ENCODE assay signal across 9 cellular contexts in genomic region chr7:75485355-75485978, GRCh38. TPM values are rescaled to one million over a fixed set of nuclear protein-coding genes. Genes with fewer than 3 reads are reported as not detected.
A peak's percentile ranks its signal among the peaks of the same experiment; 100 is the strongest.
DNase-seq lines count a peak whose midpoint lies in the region; ATAC-seq, FAIRE-seq and TF ChIP-seq lines count a peak whose summit lies in the region.
"Not testable (repeated sequence)": the region's sequence is repeated elsewhere in the genome, so short reads cannot be mapped to it uniquely, and the experiment has no call there.
"Had no signal": no experiment of that assay in that cellular context is flagged by ENCODE, and none has a peak within 500 bp of the region (broad histone marks: within the 10 kb centered on the region; RNA-seq: fewer than 3 reads in every experiment).

No MANE protein-coding gene starts in this region.

- POLR2A ChIA-PET in A549 (lab: Yijun Ruan, JAX): not testable (repeated sequence)

- H3K27ac ChIP-seq in A549: peak overlapping the region; percentile 77 to 88
- not testable (repeated sequence) for H3K27ac ChIP-seq in MM.1S (ENCODE audit: low read length); mesodermal cell (ENCODE audit: low read depth, low read length, severe bottlenecking)
- peak overlapping the region; percentile 66 for H3K27ac ChIP-seq in foreskin keratinocyte
- H3K27ac ChIP-seq in skeletal muscle tissue (ENCODE audit: low read depth, low read length): peak overlapping the region; percentile 89

- H3K9me3 ChIP-seq in A549; MM.1S (replicated peaks; ENCODE audit: insufficient read depth, low read length); mesodermal cell (ENCODE audit: control insufficient read depth, low read length); skeletal muscle tissue (ENCODE audit: control insufficient read depth in 3 of 3, low read length in 3 of 3): not testable (repeated sequence)

- not testable (repeated sequence) for H4K20me1 ChIP-seq in MM.1S (ENCODE audit: insufficient read depth, low read length)

- not testable (repeated sequence) for H3K9me2 ChIP-seq in MM.1S (replicated peaks; ENCODE audit: insufficient read depth, low read length)

- H3K4me3 ChIP-seq in A549 (peak overlapping the region; percentile 58), MM.1S (ENCODE audit: low read length) (peak overlapping the region; percentile 91), mesodermal cell (ENCODE audit: extremely low read depth, insufficient read depth, low read length, poor library complexity, severe bottlenecking) (peak overlapping the region; percentile 63), skeletal muscle tissue (ENCODE audit: low read length in 3 of 3) (peak overlapping the region; percentile 73 to 80 (median 78))

- not testable (repeated sequence) for H3K27me3 Mint-ChIP-seq in brain

- not testable (repeated sequence) for TF ChIP-seq RAD21 in A549 (conservative IDR thresholded peaks at IDR 0.05 in 1 of 2, IDR thresholded peaks at IDR 0.05 in 1 of 2)

- not testable (repeated sequence) for H3K9me3 Mint-ChIP-seq in brain

- not testable (repeated sequence) for TF ChIP-seq EP300 in A549 (IDR thresholded peaks at IDR 0.05)

- not testable (repeated sequence) for DNase-seq in A549 (ENCODE audit: low read depth in 1 of 2, low spot score in 1 of 2); foreskin keratinocyte
- peak; percentile 5 for DNase-seq in MM.1S
- peak; percentile 6 for DNase-seq in activated CD4-positive, alpha-beta T cell treated with anti-CD3 and anti-CD28 coated beads for 48 hours

- H3K4me2 ChIP-seq in A549: peak overlapping the region; percentile 88
- H3K4me2 ChIP-seq in MM.1S (ENCODE audit: low read depth, low read length): peak overlapping the region; percentile 52; the same call in 1 of the 2 replicates

- not testable (repeated sequence) for H3K36me3 ChIP-seq in MM.1S (replicated peaks; ENCODE audit: insufficient read depth, low read length); mesodermal cell (ENCODE audit: control insufficient read depth, insufficient read depth, low read length); skeletal muscle tissue (ENCODE audit: control insufficient read depth in 3 of 3, insufficient read depth in 3 of 3, low read length in 3 of 3)

- peak overlapping the region; percentile 91 to 96 (median 94) for H3K27ac Mint-ChIP-seq in brain

- H3K9ac ChIP-seq in MM.1S (ENCODE audit: low read length): peak overlapping the region; percentile 79; the same call in 1 of the 2 replicates
- H3K9ac ChIP-seq in skeletal muscle tissue (ENCODE audit: low read depth in 1 of 3, low read length in 3 of 3): peak overlapping the region; percentile 72 to 90 (median 83)

- TF ChIP-seq CTCF in A549 (IDR thresholded peaks at IDR 0.05); MM.1S (IDR thresholded peaks at IDR 0.05; ENCODE audit: low read length); brain (conservative IDR thresholded peaks at IDR 0.05); foreskin keratinocyte (conservative IDR thresholded peaks at IDR 0.05): not testable (repeated sequence)

- not testable (repeated sequence) for FAIRE-seq in A549 (lab: Jason Lieb, UNC)

- not testable (repeated sequence) for H3K27me3 ChIP-seq in MM.1S (replicated peaks; ENCODE audit: insufficient read depth, low read length); foreskin keratinocyte; skeletal muscle tissue (ENCODE audit: control insufficient read depth in 3 of 3, insufficient read depth in 3 of 3, low read length in 3 of 3)

- peak overlapping the region; percentile 92 to 97 (median 95) for H3K4me3 Mint-ChIP-seq in brain

- not testable (repeated sequence) for H3K4me1 ChIP-seq in A549; MM.1S (ENCODE audit: low read length); foreskin keratinocyte; mesodermal cell (ENCODE audit: control insufficient read depth, insufficient read depth, low read length, poor library complexity, severe bottlenecking); skeletal muscle tissue (ENCODE audit: control insufficient read depth in 3 of 3, insufficient read depth in 3 of 3, low read length in 3 of 3)

- peaks cover 12% of the 10 kb centered on the region; the same call in 1 of the 2 replicates for H3K79me2 ChIP-seq in MM.1S (ENCODE audit: low read length)

- not testable (repeated sequence) for H3K4me1 Mint-ChIP-seq in brain

- ATAC-seq in A549: peak; percentile 37 to 53; a peak in 4 of 6 replicates
- ATAC-seq in GM21737 (IDR thresholded peaks at IDR 0.05; ENCODE audit: unreplicated experiment): peak; percentile 11
- not testable (repeated sequence) for ATAC-seq in foreskin keratinocyte

- H3F3A ChIP-seq in MM.1S (ENCODE audit: insufficient read depth, low read length): not testable (repeated sequence)

- WGBS in A549 (ENCODE audit: missing lambda C conversion rate): 3% methylated on average over 24 of the region's 32 CpGs
- 0% methylated on average over 3 of the region's 32 CpGs; no CpG with 5 or more reads in 1 of the 2 experiments for WGBS in mesodermal cell (ENCODE audit: insufficient coverage in 2 of 2), 2 experiments

- CTCF ChIA-PET in A549 (lab: Yijun Ruan, JAX): not testable (repeated sequence)

- TF ChIP-seq POLR2A in A549 (IDR thresholded peaks at IDR 0.05; ENCODE audit: low read length): not testable (repeated sequence)

- H3K36me3 Mint-ChIP-seq in brain: peaks cover 17% of the 10 kb centered on the region

- H2AFZ ChIP-seq in MM.1S (ENCODE audit: low read length): not testable (repeated sequence)

TF ChIP-seq in A549, 52 proteins besides CTCF, POLR2A, EP300 and RAD21:
- TF ChIP-seq PHF8 (IDR thresholded peaks at IDR 0.05; ENCODE audit: borderline replicate concordance, low read depth): peak; percentile 52; the same call in 1 of the 2 replicates

RNA-seq across cellular contexts. Expression of gene POM121C, which starts 0.6 kb away (rescaled TPM):
- polyA plus RNA-seq in A549 (2011; rRNA removed) (11.0 and 22.5 TPM in 2 replicates), A549 (2017; fragmentation: RNase III; extraction: RNeasy Plus Mini Kit Qiagen cat#74134 plus additional on column Dnase treatment) (24.4 to 25.8 TPM (median 25.4 TPM) in 3 replicates), brain (ENCODE audit: insufficient read depth, low read depth, low replicate concordance) (47.9 TPM), foreskin keratinocyte (10.8 and 12.5 TPM in 2 replicates)
- 12.8 and 13.6 TPM in 2 replicates for polyA plus RNA-seq in A549 (2012; cell fraction: cytosol; rRNA removed)
- polyA plus RNA-seq in A549 (2012; cell fraction: nucleus; rRNA removed): 27.1 and 37.3 TPM in 2 replicates
- 35.9 and 41.1 TPM in 2 replicates for polyA minus RNA-seq in A549 (2011; rRNA and poly(A)+ RNA removed)
- total RNA-seq in foreskin keratinocyte (17.2 and 18.3 TPM in 2 replicates), skeletal muscle tissue (9.4 TPM)
- 32.4 TPM for polyA plus RNA-seq in mesodermal cell (2013, experiment 1 of 2)
- polyA plus RNA-seq in mesodermal cell (2013, experiment 2 of 2): 33.3 TPM

RNA-seq across cellular contexts. Expression of gene SPDYE5, which starts 6.7 kb away (rescaled TPM):
- polyA plus RNA-seq in A549 (2011; rRNA removed): not detected in 2 replicates
- polyA plus RNA-seq in A549 (2012; cell fraction: cytosol; rRNA removed): not detected in 2 replicates
- 0.13 TPM in 1 of 2 replicates, not detected in the other for polyA plus RNA-seq in A549 (2012; cell fraction: nucleus; rRNA removed)
- polyA plus RNA-seq in A549 (2017; fragmentation: RNase III; extraction: RNeasy Plus Mini Kit Qiagen cat#74134 plus additional on column Dnase treatment): not detected in 3 replicates
- not detected in 2 replicates for polyA minus RNA-seq in A549 (2011; rRNA and poly(A)+ RNA removed)
- polyA plus RNA-seq in brain (ENCODE audit: insufficient read depth, low read depth, low replicate concordance): not detected
- not detected in 2 replicates for total RNA-seq in foreskin keratinocyte
- not detected in 2 replicates for polyA plus RNA-seq in foreskin keratinocyte
- not detected for polyA plus RNA-seq in mesodermal cell (2013, experiment 1 of 2)
- not detected for polyA plus RNA-seq in mesodermal cell (2013, experiment 2 of 2)
- not detected for total RNA-seq in skeletal muscle tissue
- total RNA-seq: A172 had no signal
